In genomic region chr4:137526681-137527080, GRCh38 we compare ENCODE assay signal across 19 cellular contexts. TPM values are rescaled to one million over a fixed set of nuclear protein-coding genes. Genes with fewer than 3 reads are reported as not detected.
DNase-seq lines count a peak whose midpoint lies in the region; ATAC-seq and TF ChIP-seq lines count a peak whose summit lies in the region.
"Had no signal": no experiment of that assay in that cellular context is flagged by ENCODE, and none has a peak within 500 bp of the region (broad histone marks: within the 10 kb centered on the region; RNA-seq: fewer than 3 reads in every experiment).

No MANE protein-coding gene starts in this region.

- H3K4me1 ChIP-seq in psoas muscle: no peaks in the 10 kb centered on the region

- POLR2A ChIA-PET in AG04449 (lab: Yijun Ruan, JAX): no interaction called here

- H3K36me3 ChIP-seq in psoas muscle (ENCODE audit: insufficient read depth in 1 of 2, low read depth in 1 of 2): no peaks in the 10 kb centered on the region

- H3K27me3 ChIP-seq in psoas muscle (ENCODE audit: insufficient read depth in 3 of 3, low read length in 2 of 3): peaks cover 0 to 5% (median 4%) of the 10 kb centered on the region in 3 donors

- no peak overlapping the region for H3K27ac ChIP-seq in psoas muscle

- peak overlapping the region; percentile 46 for H3K4me3 ChIP-seq in AG04449 (ENCODE audit: low read depth, low read length)
- H3K4me3 ChIP-seq in WI38 (ENCODE audit: low read depth, low read length): peak overlapping the region; percentile 46
- peak overlapping the region; percentile 73 to 79 for H3K4me3 ChIP-seq in foreskin fibroblast (ENCODE audit: low read depth in 1 of 2, low read length in 2 of 2)
- H3K4me3 ChIP-seq in psoas muscle: peak overlapping the region; percentile 65

- no peak for TF ChIP-seq CTCF in AG04449 (IDR thresholded peaks at IDR 0.05; ENCODE audit: insufficient read depth, low read length, missing control alignments)
- no peak for TF ChIP-seq CTCF in WI38 (IDR thresholded peaks at IDR 0.05; ENCODE audit: low read depth, low read length)
- no peak for TF ChIP-seq CTCF in foreskin fibroblast (IDR thresholded peaks at IDR 0.05; ENCODE audit: low read depth, low read length)
- TF ChIP-seq CTCF in psoas muscle (IDR thresholded peaks at IDR 0.05): no peak

- CTCF ChIA-PET in AG04449 (lab: Yijun Ruan, JAX): no interaction called here

- intact Hi-C loops in psoas muscle (cut with DNase I): no loop called here

- no peak for DNase-seq in AG04449 (ENCODE audit: low read depth, low spot score)
- DNase-seq in foreskin fibroblast: peak in 1 of 2 donors; percentile 50
- no peak for DNase-seq in psoas muscle
- no peak for DNase-seq in T-helper 2 cell
- no peak for DNase-seq in iPS-NIHi11 (ENCODE audit: low spot score)
- DNase-seq in NCI-H2107 treated with DMSO at 0.1 percent for 48 hours (lab: John Stamatoyannopoulos, UW; ENCODE audit: unreplicated experiment): no peak
- DNase-seq: activated CD8-positive, alpha-beta memory T cell treated with anti-CD3 and anti-CD28 coated beads, Interleukin-2, amount 50 U/mL, for 4 hours; activated gamma-delta T cell; cerebellar nuclear complex; DND-41; MM.1S; naive thymus-derived CD8-positive, alpha-beta T cell; NCI-H146; NCI-H2227 treated with DMSO at 0.1 percent for 48 hours; stimulated activated naive B cell treated with anti-CD40 and anti-IgM and Interleukin-4, amounts not matched to agents 10 μg/mL and 1 μg/mL and 100 μg/mL, for 72 hours; T1000 had no signal

- H3K9me3 ChIP-seq in psoas muscle: no peaks in the 10 kb centered on the region

- ATAC-seq in psoas muscle (no peak), HG03378 (IDR thresholded peaks at IDR 0.05; ENCODE audit: unreplicated experiment) (no peak)
- ATAC-seq: naive thymus-derived CD8-positive, alpha-beta T cell; Panc1; stimulated activated naive B cell treated with anti-CD40 and anti-IgM and Interleukin-4, amounts not matched to agents 10 μg/mL and 1 μg/mL and 100 μg/mL, for 72 hours had no signal

RNA-seq across cellular contexts. Expression of gene PCDH18, which starts 5.6 kb away (rescaled TPM):
- total RNA-seq in psoas muscle: 1 to 10 TPM; 2.8 to 8.8 (median 5.2) TPM
- polyA plus RNA-seq in psoas muscle: 1 to 10 TPM in 2 of 3 donors, under 1 TPM in 1; 0.92 to 2.3 (median 2.3) TPM
- total RNA-seq: naive thymus-derived CD8-positive, alpha-beta T cell had no signal
